10 cellular contexts compared by ENCODE assay signal in genomic region chr18:26575865-26576217, GRCh38. TPM values are rescaled to one million over a fixed set of nuclear protein-coding genes. Genes with fewer than 3 reads are reported as not detected.
DNase-seq lines count a peak whose midpoint lies in the region; ATAC-seq and TF ChIP-seq lines count a peak whose summit lies in the region.
"Had no signal": no experiment of that assay in that cellular context is flagged by ENCODE, and none has a peak within 500 bp of the region (broad histone marks: within the 10 kb centered on the region; RNA-seq: fewer than 3 reads in every experiment).

No MANE protein-coding gene starts in this region.

- H3K27ac Mint-ChIP-seq in glutamatergic neuron (ENCODE audit: unreplicated experiment), result no peak overlapping the region

- DNase-seq in NCI-H1092 treated with DMSO at 0.1 percent for 48 hours (lab: John Stamatoyannopoulos, UW) (peak; percentile 55), NCI-H1092 (lab: John Stamatoyannopoulos, UW) (no peak), RWPE1 (ENCODE audit: low spot score) (no peak), glutamatergic neuron (no peak)
- DNase-seq in activated effector memory CD4-positive, alpha-beta T cell treated with anti-CD3 and anti-CD28 coated beads, Interleukin-2, amount 50 U/mL, for 16 hours, result no peak
- DNase-seq: 8988T; effector CD4-positive, alpha-beta T cell had no signal

- peak overlapping the region; percentile 66 for H3K4me3 Mint-ChIP-seq in glutamatergic neuron (ENCODE audit: unreplicated experiment)

- H3K36me3 Mint-ChIP-seq in glutamatergic neuron (ENCODE audit: unreplicated experiment), result no peaks in the 10 kb centered on the region

- H3K36me3 ChIP-seq in skeletal muscle satellite cell (ENCODE audit: insufficient read depth, low read length), result no peaks in the 10 kb centered on the region

- POLR2A ChIA-PET in RWPE1 (lab: Yijun Ruan, JAX; ENCODE audit: low non-redundant PET), result no interaction called here

- H3K27me3 Mint-ChIP-seq in glutamatergic neuron (ENCODE audit: unreplicated experiment), result peaks cover 4% of the 10 kb centered on the region

- TF ChIP-seq CTCF in RWPE1 (conservative IDR thresholded peaks at IDR 0.05; ENCODE audit: low read depth) (no peak), glutamatergic neuron (IDR thresholded peaks at IDR 0.05; ENCODE audit: partially characterized antibody, unreplicated experiment) (no peak)

- H3K27ac ChIP-seq in RWPE1, result peak overlapping the region; percentile 93

- H3K4me1 ChIP-seq in skeletal muscle satellite cell (ENCODE audit: control insufficient read depth, insufficient read depth, low read length), result peaks cover 8% of the 10 kb centered on the region

- H3K4me2 ChIP-seq in skeletal muscle satellite cell (ENCODE audit: low read length), result peak overlapping the region; percentile 90

- H3K9me3 Mint-ChIP-seq in glutamatergic neuron (ENCODE audit: unreplicated experiment), result no peaks in the 10 kb centered on the region

- no peak for ATAC-seq in GM18502 (IDR thresholded peaks at IDR 0.05; ENCODE audit: poor library complexity, unreplicated experiment)
- ATAC-seq in HG03460 (IDR thresholded peaks at IDR 0.05; ENCODE audit: unreplicated experiment), result no peak

- H3K4me1 Mint-ChIP-seq in glutamatergic neuron (ENCODE audit: low read depth, unreplicated experiment), result no peaks in the 10 kb centered on the region

- H3K9ac ChIP-seq in skeletal muscle satellite cell (ENCODE audit: low read depth, low read length), result no peak overlapping the region

- H3K9me3 ChIP-seq in skeletal muscle satellite cell (replicated peaks; ENCODE audit: low read length), result no peaks in the 10 kb centered on the region

- peaks cover 32% of the 10 kb centered on the region for H3K27me3 ChIP-seq in skeletal muscle satellite cell (ENCODE audit: control insufficient read depth, insufficient read depth, low read length)

- CTCF ChIA-PET in RWPE1 (lab: Yijun Ruan, JAX), result interaction anchor here (0.6 kb wide), 1 partner anchor 9 kb away, joined by 3 read pairs; no protein-coding TSS in a partner anchor

- H3K4me3 ChIP-seq in skeletal muscle satellite cell (ENCODE audit: low read length), result peak overlapping the region; percentile 73

RNA-seq across cellular contexts. Expression of gene KCTD1, which starts 27.5 kb away (rescaled TPM):
- 18.8 TPM for total RNA-seq in glutamatergic neuron (ENCODE audit: unreplicated experiment)
- 7.2 and 8.9 TPM in 2 replicates for total RNA-seq in skeletal muscle satellite cell (2012; rRNA removed)
